In the genomic region with DNA sequence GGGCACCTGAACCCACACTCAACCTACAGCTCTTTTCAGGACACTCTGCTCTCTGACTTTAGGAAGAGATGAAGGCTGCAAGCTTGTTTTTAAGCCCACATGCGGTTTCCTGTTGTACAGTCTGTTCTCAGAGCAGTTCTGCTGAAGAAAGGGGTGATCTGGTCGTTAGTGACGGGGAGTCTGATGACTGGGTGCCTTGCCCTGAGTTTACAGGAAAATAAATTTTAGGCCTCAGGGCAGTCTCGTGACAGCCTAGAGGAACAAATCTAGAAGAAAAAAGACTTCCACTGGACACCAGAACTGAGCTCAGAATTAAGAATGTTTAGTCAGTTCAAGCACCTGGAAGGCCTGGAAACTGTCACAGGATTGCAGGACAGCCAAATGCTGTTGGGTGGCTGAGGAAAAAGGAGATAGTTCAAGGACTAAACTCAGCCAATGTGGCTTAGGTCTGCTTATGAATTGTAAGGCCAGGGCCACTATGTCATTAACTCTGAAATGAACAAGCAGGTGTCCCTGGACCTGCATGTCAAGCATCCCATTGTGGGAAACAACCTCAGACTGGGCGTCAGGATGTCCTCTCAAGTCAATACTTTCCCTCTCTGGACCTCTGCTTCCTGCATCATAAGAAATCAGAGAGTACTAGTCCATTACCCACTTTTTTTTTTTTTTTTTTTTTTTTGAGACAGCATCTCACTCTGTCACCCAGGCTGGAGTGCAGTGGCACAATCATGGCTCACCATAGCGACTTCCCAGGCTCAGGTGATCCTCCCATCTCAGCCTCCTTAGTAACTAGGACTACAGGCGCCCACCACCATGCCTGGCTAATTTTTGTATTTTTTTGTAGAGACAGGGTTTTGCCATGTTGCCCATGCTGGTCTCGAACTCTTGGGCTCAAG, we compare ENCODE assay signal across 8 cellular contexts. TPM values are rescaled to one million over a fixed set of nuclear protein-coding genes. Genes with fewer than 3 reads are reported as not detected.
DNase-seq lines count a peak whose midpoint lies in the region; ATAC-seq and TF ChIP-seq lines count a peak whose summit lies in the region.

No MANE protein-coding gene starts in this region.

- peak overlapping the region; percentile 93 to 99 (median 98) for H3K27ac ChIP-seq in esophagus muscularis mucosa (replicated peaks in 1 of 4)

- no peaks in the 10 kb centered on the region for H3K27me3 ChIP-seq in esophagus muscularis mucosa

- peaks cover 44 to 60% (median 48%) of the 10 kb centered on the region in 4 donors for H3K4me1 ChIP-seq in esophagus muscularis mucosa

- H3K36me3 ChIP-seq in esophagus muscularis mucosa = peaks cover 30 to 82% (median 73%) of the 10 kb centered on the region in 4 donors

- H3K9me3 Mint-ChIP-seq in activated CD8-positive, alpha-beta memory T cell treated with anti-CD3 and anti-CD28 coated beads, Interleukin-2, amount 10 ng/mL, durations not matched to agents 7 days and 5 days (ENCODE audit: low read depth) = no peaks in the 10 kb centered on the region

- DNase-seq in KBM-7 (peak; percentile 57), esophagus muscularis mucosa (ENCODE audit: extremely low spot score) (no peak), DMS79 treated with DMSO at 0.1 percent for 48 hours (lab: John Stamatoyannopoulos, UW) (no peak), DMS153 treated with DMSO at 0.1 percent for 48 hours (lab: John Stamatoyannopoulos, UW; ENCODE audit: unreplicated experiment) (no peak), NCI-H1048 (lab: John Stamatoyannopoulos, UW) (no peak)
- DNase-seq in activated CD8-positive, alpha-beta memory T cell treated with anti-CD3 and anti-CD28 coated beads, Interleukin-2, amount 10 ng/mL, durations not matched to agents 7 days and 5 days = peak; percentile 85
- peak; percentile 24 to 38 for DNase-seq in stimulated activated CD8-positive, alpha-beta memory T cell treated with anti-CD3 and anti-CD28 coated beads, Interleukin-2, amount 100 ng/mL, for 1 hour (ENCODE audit: low read depth in 2 of 2)

- H3K4me3 Mint-ChIP-seq in activated CD8-positive, alpha-beta memory T cell treated with anti-CD3 and anti-CD28 coated beads, Interleukin-2, amount 10 ng/mL, durations not matched to agents 7 days and 5 days = peak overlapping the region; percentile 24

- ATAC-seq in activated CD8-positive, alpha-beta memory T cell treated with anti-CD3 and anti-CD28 coated beads, Interleukin-2, amount 10 ng/mL, durations not matched to agents 7 days and 5 days = peak; percentile 53
- ATAC-seq in GM21717 (IDR thresholded peaks at IDR 0.05; ENCODE audit: unreplicated experiment) = no peak

- TF ChIP-seq CTCF in esophagus muscularis mucosa (IDR thresholded peaks at IDR 0.05) = no peak

- H3K4me1 Mint-ChIP-seq in activated CD8-positive, alpha-beta memory T cell treated with anti-CD3 and anti-CD28 coated beads, Interleukin-2, amount 10 ng/mL, durations not matched to agents 7 days and 5 days = peaks cover 60% of the 10 kb centered on the region

- CTCF ChIA-PET in activated CD8-positive, alpha-beta memory T cell treated with anti-CD3 and anti-CD28 coated beads, Interleukin-2, amount 10 ng/mL, durations not matched to agents 7 days and 5 days (lab: Charles Lee) = interaction anchor here (0.6 to 2.7 kb wide), 7 partner anchors 11 to 373 kb away, joined by 3 to 26 read pairs (median 4); a partner anchor contains a TSS

- TF ChIP-seq POLR2A in esophagus muscularis mucosa (IDR thresholded peaks at IDR 0.05; ENCODE audit: low read depth) = no peak

- peak overlapping the region; percentile 90 for H3K27ac Mint-ChIP-seq in activated CD8-positive, alpha-beta memory T cell treated with anti-CD3 and anti-CD28 coated beads, Interleukin-2, amount 10 ng/mL, durations not matched to agents 7 days and 5 days

- intact Hi-C loops in esophagus muscularis mucosa (cut with DNase I) = no loop called here

- H3K4me3 ChIP-seq in esophagus muscularis mucosa = no peak overlapping the region

- no peaks in the 10 kb centered on the region for H3K9me3 ChIP-seq in esophagus muscularis mucosa

- in situ Hi-C loops in KBM-7 (cut with MboI; ENCODE audit: low pct_unique_long_range_greater_than_20kb, low sequenced_read_pairs) = no loop called here

- no peak for TF ChIP-seq EP300 in esophagus muscularis mucosa (IDR thresholded peaks at IDR 0.05)

- 75% methylated on average over 8 of the region's 8 CpGs for WGBS in esophagus muscularis mucosa

- no peaks in the 10 kb centered on the region for H3K27me3 Mint-ChIP-seq in activated CD8-positive, alpha-beta memory T cell treated with anti-CD3 and anti-CD28 coated beads, Interleukin-2, amount 10 ng/mL, durations not matched to agents 7 days and 5 days

- peaks cover 1% of the 10 kb centered on the region for H3K36me3 Mint-ChIP-seq in activated CD8-positive, alpha-beta memory T cell treated with anti-CD3 and anti-CD28 coated beads, Interleukin-2, amount 10 ng/mL, durations not matched to agents 7 days and 5 days

RNA-seq across cellular contexts. Expression of a gene that starts 5.7 kb away (rescaled TPM):
- 10 to 100 TPM; 11.0 to 15.7 TPM for total RNA-seq in activated CD8-positive, alpha-beta memory T cell treated with anti-CD3 and anti-CD28 coated beads, Interleukin-2, amount 10 ng/mL, durations not matched to agents 7 days and 5 days
- total RNA-seq in esophagus muscularis mucosa = 10 to 100 TPM; 34.5 to 49.1 (median 39.8) TPM

RNA-seq across cellular contexts. Expression of a gene that starts 59.5 kb away (rescaled TPM):
- total RNA-seq in activated CD8-positive, alpha-beta memory T cell treated with anti-CD3 and anti-CD28 coated beads, Interleukin-2, amount 10 ng/mL, durations not matched to agents 7 days and 5 days = 10 to 100 TPM; 27.4 to 28.2 TPM
- 10 to 100 TPM; 12.9 to 20.6 (median 17.0) TPM for total RNA-seq in esophagus muscularis mucosa

Comparison
In these comparisons a context has a peak if more than half of its experiments do, and no peak if none do; other contexts are left out.
1. DNase-seq: peak in KBM-7 (single experiment), activated CD8-positive, alpha-beta memory T cell treated with anti-CD3 and anti-CD28 coated beads, Interleukin-2, amount 10 ng/mL, durations not matched to agents 7 days and 5 days (single experiment) and stimulated activated CD8-positive, alpha-beta memory T cell treated with anti-CD3 and anti-CD28 coated beads, Interleukin-2, amount 100 ng/mL, for 1 hour (2 of 2); none in esophagus muscularis mucosa (single experiment), DMS79 treated with DMSO at 0.1 percent for 48 hours (single experiment), DMS153 treated with DMSO at 0.1 percent for 48 hours (single experiment) and NCI-H1048 (single experiment).